In genomic region chr1:89757532-89757931, GRCh38 we compare ENCODE assay signal across 9 cellular contexts.
DNase-seq lines count a peak whose midpoint lies in the region; ATAC-seq and TF ChIP-seq lines count a peak whose summit lies in the region.
"Had no signal": no experiment of that assay in that cellular context is flagged by ENCODE, and none has a peak within 500 bp of the region (broad histone marks: within the 10 kb centered on the region; RNA-seq: fewer than 3 reads in every experiment).

No MANE protein-coding gene starts in this region.

- TF ChIP-seq EP300 in gastroesophageal sphincter (IDR thresholded peaks at IDR 0.05), result no peak

- peaks cover 12% of the 10 kb centered on the region for H3K27me3 ChIP-seq in gastroesophageal sphincter
- H3K27me3 ChIP-seq: body of pancreas had no signal

- H3K9me3 Mint-ChIP-seq in T-helper 2 cell treated with Interferon-gamma antibody and Interleukin-4, amounts not matched to agents 5 μg/mL and 100 μg/mL, for 36 hours, result no peaks in the 10 kb centered on the region

- H3K27ac ChIP-seq in gastroesophageal sphincter, result peak overlapping the region in 3 of 4 donors; percentile 19 to 53 (median 31)

- H3K36me3 Mint-ChIP-seq in T-helper 2 cell treated with Interferon-gamma antibody and Interleukin-4, amounts not matched to agents 5 μg/mL and 100 μg/mL, for 36 hours (ENCODE audit: low read depth), result peaks cover 28% of the 10 kb centered on the region

- ATAC-seq in HG02973 (IDR thresholded peaks at IDR 0.05; ENCODE audit: unreplicated experiment), result peak; percentile 49
- peak; percentile 50 for ATAC-seq in gastroesophageal sphincter
- ATAC-seq: body of pancreas had no signal

- H3K4me3 ChIP-seq in gastroesophageal sphincter, result no peak overlapping the region
- H3K4me3 ChIP-seq: body of pancreas had no signal

- no peaks in the 10 kb centered on the region for H3K27me3 Mint-ChIP-seq in T-helper 2 cell treated with Interferon-gamma antibody and Interleukin-4, amounts not matched to agents 5 μg/mL and 100 μg/mL, for 36 hours (ENCODE audit: low read depth)

- TF ChIP-seq CTCF in gastroesophageal sphincter (IDR thresholded peaks at IDR 0.05), result no peak

- WGBS in gastroesophageal sphincter (ENCODE audit: low coverage in 1 of 2), 2 donors, result 43 to 70% methylated on average over 2 to 5 of the region's 5 CpGs

- peak; percentile 6 for DNase-seq in EL
- DNase-seq in T-helper 2 cell treated with Interferon-gamma antibody and Interleukin-4, amounts not matched to agents 5 μg/mL and 100 μg/mL, for 36 hours (ENCODE audit: low spot score), result peak; percentile 78
- peak; percentile 52 to 63 for DNase-seq in stimulated activated CD4-positive, alpha-beta T cell treated with anti-CD3 and anti-CD28 coated beads, Interleukin-2, amount 100 ng/mL, for 24 hours
- no peak for DNase-seq in NCI-H2227 (lab: John Stamatoyannopoulos, UW; ENCODE audit: unreplicated experiment)
- no peak for DNase-seq in SW480 (ENCODE audit: low spot score)
- no peak for DNase-seq in iPS-NIHi7 (ENCODE audit: extremely low spot score)

- H3K4me1 ChIP-seq in gastroesophageal sphincter, result peaks cover 0 to 20% (median 13%) of the 10 kb centered on the region in 3 donors

- H3K36me3 ChIP-seq in gastroesophageal sphincter, result no peaks in the 10 kb centered on the region

- TF ChIP-seq POLR2A in gastroesophageal sphincter (IDR thresholded peaks at IDR 0.05), result no peak

- no peaks in the 10 kb centered on the region for H3K9me3 ChIP-seq in gastroesophageal sphincter
- H3K9me3 ChIP-seq: body of pancreas had no signal

- peaks cover 82% of the 10 kb centered on the region for H3K4me1 Mint-ChIP-seq in T-helper 2 cell treated with Interferon-gamma antibody and Interleukin-4, amounts not matched to agents 5 μg/mL and 100 μg/mL, for 36 hours (ENCODE audit: low read depth)

- H3K4me3 Mint-ChIP-seq in T-helper 2 cell treated with Interferon-gamma antibody and Interleukin-4, amounts not matched to agents 5 μg/mL and 100 μg/mL, for 36 hours, result peak overlapping the region; percentile 84

- peak overlapping the region; percentile 93 for H3K27ac Mint-ChIP-seq in T-helper 2 cell treated with Interferon-gamma antibody and Interleukin-4, amounts not matched to agents 5 μg/mL and 100 μg/mL, for 36 hours

Comparison
In these comparisons a context has a peak if more than half of its experiments do, and no peak if none do; other contexts are left out.
1. DNase-seq: peak in EL (single experiment), T-helper 2 cell treated with Interferon-gamma antibody and Interleukin-4, amounts not matched to agents 5 μg/mL and 100 μg/mL, for 36 hours (single experiment) and stimulated activated CD4-positive, alpha-beta T cell treated with anti-CD3 and anti-CD28 coated beads, Interleukin-2, amount 100 ng/mL, for 24 hours (2 of 2); none in NCI-H2227 (single experiment), SW480 (single experiment) and iPS-NIHi7 (single experiment).